ENCODE assay signal across 29 cellular contexts in genomic region chr7:1578513-1578912, GRCh38. TPM values are rescaled to one million over a fixed set of nuclear protein-coding genes. Genes with fewer than 3 reads are reported as not detected.
"Had no signal": no experiment of that assay in that cellular context is flagged by ENCODE, and none has a peak within 500 bp of the region (broad histone marks: within the 10 kb centered on the region; RNA-seq: fewer than 3 reads in every experiment).

No MANE protein-coding gene starts in this region.

- H3K4me3 ChIP-seq: colonic mucosa, dorsolateral prefrontal cortex, esophagus squamous epithelium, gastrocnemius medialis, heart right ventricle, left lung, lower lobe of right lung had no signal

- H3K27ac ChIP-seq: colonic mucosa, dorsolateral prefrontal cortex, epithelial cell of prostate, esophagus squamous epithelium, gastrocnemius medialis, heart right ventricle, left lung, lower lobe of right lung had no signal

- DNase-seq: colonic mucosa; cortex of kidney; dermis blood vessel endothelial cell; dorsolateral prefrontal cortex; effector CD4-positive, alpha-beta T cell; effector memory CD4-positive, alpha-beta T cell; endodermal cell; erythroblast; esophagus squamous epithelium; foreskin fibroblast; foreskin melanocyte; gastrocnemius medialis; glutamatergic neuron; head of caudate nucleus; heart right ventricle; hippocampal formation; left cardiac atrium; left lung; left ventricle myocardium superior; lower lobe of right lung; mesendoderm; midbrain; naive thymus-derived CD4-positive, alpha-beta T cell had no signal

- FAIRE-seq: endometrium, islet of Langerhans, keratinocyte had no signal

- ATAC-seq: esophagus mucosa, gastrocnemius medialis, heart right ventricle, left cardiac atrium, left lung, left ventricle myocardium superior, lower lobe of right lung had no signal

- H3K9me3 ChIP-seq: colonic mucosa, esophagus squamous epithelium, gastrocnemius medialis, heart right ventricle, left lung, lower lobe of right lung had no signal

- H3K4me1 ChIP-seq: colonic mucosa, gastrocnemius medialis had no signal

- H3K36me3 ChIP-seq: colonic mucosa, esophagus squamous epithelium, heart right ventricle, left lung, lower lobe of right lung had no signal

- H3K27me3 ChIP-seq: colonic mucosa, dorsolateral prefrontal cortex, esophagus squamous epithelium, gastrocnemius medialis, heart right ventricle, left lung had no signal

RNA-seq across cellular contexts. Expression of gene TMEM184A, which starts 22.5 kb away (rescaled TPM):
- total RNA-seq: mononuclear cell had no signal
